Comparison of ENCODE assay signal across 20 cellular contexts in the genomic region with DNA sequence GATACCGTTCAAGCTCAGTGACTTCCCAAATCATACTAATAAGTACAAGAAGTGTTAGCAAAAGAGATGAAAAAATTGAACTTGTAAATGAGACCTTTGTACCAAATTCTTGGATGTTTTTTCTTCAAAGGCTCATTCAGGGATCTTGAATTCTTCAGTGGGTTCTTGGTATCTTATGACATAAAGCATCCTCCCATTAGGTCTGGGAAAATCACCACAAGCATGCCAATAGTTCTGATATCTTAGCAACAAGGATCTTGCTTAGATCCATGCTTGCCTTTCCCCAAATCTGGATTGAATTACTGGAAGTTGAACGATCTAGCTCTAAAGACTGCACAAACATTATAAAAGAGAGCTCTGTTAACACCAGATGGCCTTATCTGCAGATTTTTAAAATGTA.
"Had no signal": no experiment of that assay in that cellular context is flagged by ENCODE, and none has a peak within 500 bp of the region (broad histone marks: within the 10 kb centered on the region; RNA-seq: fewer than 3 reads in every experiment).

No MANE protein-coding gene starts in this region.

- H3K4me3 Mint-ChIP-seq: activated T-cell treated with anti-CD3 and anti-CD28 coated beads, Interleukin-2, amount 50 U/mL, for 72 hours; nephron progenitor cell had no signal

- H3K27ac ChIP-seq: colonic mucosa, heart right ventricle, lower lobe of right lung, right atrium auricular region, spleen, testis, transverse colon had no signal

- H3K36me3 ChIP-seq: colonic mucosa, heart right ventricle, lower lobe of right lung, right atrium auricular region, spleen, transverse colon had no signal

- DNase-seq: activated CD4-positive, alpha-beta T cell treated with anti-CD3 and anti-CD28 coated beads for 4 hours; activated CD4-positive, alpha-beta T cell treated with anti-CD3 and anti-CD28 coated beads, Interleukin-2, amount 50 U/mL, for 4 hours; activated naive CD4-positive, alpha-beta T cell; activated T-cell treated with anti-CD3 and anti-CD28 coated beads for 4 hours; activated T-cell treated with anti-CD3 and anti-CD28 coated beads, Interleukin-2, amount 50 U/mL, for 72 hours; cerebellar nuclear complex; effector CD8-positive, alpha-beta T cell; erythroblast; heart right ventricle; lower lobe of right lung; mesenchymal stem cell; spleen; stimulated activated naive CD4-positive, alpha-beta T cell treated with Interleukin-2 at 50 U/mL for 16 hours; transverse colon had no signal

- H3K4me3 ChIP-seq: colonic mucosa, heart right ventricle, lower lobe of right lung, mucosa of descending colon, right atrium auricular region, spleen, testis, transverse colon had no signal

- H3K9me3 ChIP-seq: colonic mucosa, heart right ventricle, lower lobe of right lung, mucosa of descending colon, right atrium auricular region, spleen, testis, transverse colon had no signal

- H3K27ac Mint-ChIP-seq: activated naive CD4-positive, alpha-beta T cell treated with anti-CD3 and anti-CD28 coated beads, Interleukin-2, amount 50 U/mL, for 72 hours; activated T-cell treated with anti-CD3 and anti-CD28 coated beads, Interleukin-2, amount 50 U/mL, for 72 hours; nephron progenitor cell had no signal

- H3K27me3 ChIP-seq: colonic mucosa, right atrium auricular region, testis, transverse colon had no signal

- H3K36me3 Mint-ChIP-seq: activated naive CD4-positive, alpha-beta T cell treated with anti-CD3 and anti-CD28 coated beads, Interleukin-2, amount 50 U/mL, for 72 hours had no signal

- H3K4me1 ChIP-seq: colonic mucosa, right atrium auricular region, testis had no signal

- H3K9me3 Mint-ChIP-seq: activated naive CD4-positive, alpha-beta T cell treated with anti-CD3 and anti-CD28 coated beads, Interleukin-2, amount 50 U/mL, for 72 hours; activated T-cell treated with anti-CD3 and anti-CD28 coated beads, Interleukin-2, amount 50 U/mL, for 72 hours; nephron progenitor cell had no signal
